ENCODE assay signal across 27 cellular contexts in genomic region chr7:87127019-87127418, GRCh38. TPM values are rescaled to one million over a fixed set of nuclear protein-coding genes. Genes with fewer than 3 reads are reported as not detected.
DNase-seq lines count a peak whose midpoint lies in the region; ATAC-seq lines count a peak whose summit lies in the region.
"Had no signal": no experiment of that assay in that cellular context is flagged by ENCODE, and none has a peak within 500 bp of the region (broad histone marks: within the 10 kb centered on the region; RNA-seq: fewer than 3 reads in every experiment).

No MANE protein-coding gene starts in this region.

- WGBS in mesendoderm (ENCODE audit: extremely low coverage, insufficient coverage, low lambda C conversion rate) = no CpG with 5 or more reads among the region's 7 CpGs

- H2BK15ac ChIP-seq in mesendoderm (replicated peaks; ENCODE audit: low read depth) = no peak overlapping the region

- H3K4me1 ChIP-seq in mesendoderm (ENCODE audit: control insufficient read depth, low read depth, low read length) = peaks cover 9% of the 10 kb centered on the region
- H3K4me1 ChIP-seq: prostate gland, sigmoid colon, suprapubic skin had no signal

- H2BK5ac ChIP-seq in mesendoderm (ENCODE audit: low read length) = no peak overlapping the region

- H4K5ac ChIP-seq in mesendoderm (ENCODE audit: low read length) = no peak overlapping the region

- ATAC-seq in GM18867 (IDR thresholded peaks at IDR 0.05; ENCODE audit: unreplicated experiment) (peak; percentile 47), GM21723 (IDR thresholded peaks at IDR 0.05; ENCODE audit: unreplicated experiment) (peak; percentile 37), HG03280 (IDR thresholded peaks at IDR 0.05; ENCODE audit: unreplicated experiment) (peak; percentile 34), GM19397 (IDR thresholded peaks at IDR 0.05; ENCODE audit: unreplicated experiment) (no peak), GM18861 (IDR thresholded peaks at IDR 0.05; ENCODE audit: unreplicated experiment) (no peak), GM21825 (IDR thresholded peaks at IDR 0.05; ENCODE audit: unreplicated experiment) (no peak)
- ATAC-seq: activated T-helper 17 cell treated with anti-CD3 and anti-CD28 coated beads, Interleukin-2, amount 50 U/mL, for 72 hours; left ventricle myocardium superior had no signal

- no peak overlapping the region for H3K4me3 ChIP-seq in mesendoderm (ENCODE audit: low read length)
- H3K4me3 ChIP-seq: prostate gland, sigmoid colon, suprapubic skin had no signal

- H3K18ac ChIP-seq in mesendoderm (ENCODE audit: low read length) = peak overlapping the region; percentile 9

- no peak overlapping the region for H3K9ac ChIP-seq in mesendoderm (ENCODE audit: low read length)
- H3K9ac ChIP-seq: KMS-11 had no signal

- no peaks in the 10 kb centered on the region for H3K27me3 ChIP-seq in mesendoderm (ENCODE audit: insufficient read depth, low read length, poor library complexity)
- H3K27me3 ChIP-seq: sigmoid colon, suprapubic skin had no signal

- no peaks in the 10 kb centered on the region for H3K79me2 ChIP-seq in mesendoderm (ENCODE audit: control insufficient read depth, insufficient read depth, low read length)

- H4K8ac ChIP-seq in mesendoderm (ENCODE audit: low read depth, low read length) = no peak overlapping the region

- H2AK5ac ChIP-seq in mesendoderm (ENCODE audit: low read length) = no peak overlapping the region

- no peak overlapping the region for H3K23ac ChIP-seq in mesendoderm (ENCODE audit: low read length)

- H3K4ac ChIP-seq in mesendoderm (ENCODE audit: low read depth, low read length) = no peak overlapping the region

- DNase-seq in mesendoderm = no peak
- DNase-seq: activated CD4-positive, alpha-beta memory T cell treated with anti-CD3 and anti-CD28 coated beads for 36 hours; activated naive CD4-positive, alpha-beta T cell treated with anti-CD3 and anti-CD28 coated beads, Interleukin-2, amount 50 U/mL, for 16 hours; amniotic stem cell; C1 segment of cervical spinal cord; DND-41; effector CD4-positive, alpha-beta T cell; head of caudate nucleus; left ventricle myocardium superior; naive B cell; NCI-H1417 treated with DMSO at 0.1 percent for 48 hours; NCI-H748 treated with DMSO at 0.1 percent for 48 hours; nucleus accumbens; sigmoid colon; stimulated activated CD4-positive, alpha-beta T cell treated with anti-CD3 and anti-CD28 coated beads, Interleukin-4, amount 100 ng/mL, for 4 hours; stimulated activated naive B cell treated with anti-CD40 and anti-IgM and Interleukin-4, amounts not matched to agents 10 μg/mL and 1 μg/mL and 100 μg/mL, for 72 hours had no signal

- no peak overlapping the region for H3K56ac ChIP-seq in mesendoderm (ENCODE audit: low read length)

- no peaks in the 10 kb centered on the region for H3K36me3 ChIP-seq in mesendoderm (ENCODE audit: control insufficient read depth, insufficient read depth, low read length)
- H3K36me3 ChIP-seq: prostate gland, sigmoid colon, suprapubic skin had no signal

- no peak overlapping the region for H3K27ac ChIP-seq in mesendoderm (ENCODE audit: low read depth, low read length)
- H3K27ac ChIP-seq: epithelial cell of prostate, KMS-11, prostate gland, sigmoid colon, suprapubic skin had no signal

- H3K79me1 ChIP-seq in mesendoderm (ENCODE audit: low read length) = no peaks in the 10 kb centered on the region

- H2BK120ac ChIP-seq in mesendoderm (ENCODE audit: low read depth, low read length) = no peak overlapping the region

- no peak overlapping the region for H3K4me2 ChIP-seq in mesendoderm (ENCODE audit: low read length)
- H3K4me2 ChIP-seq: KMS-11 had no signal

RNA-seq across cellular contexts. Expression of gene DMTF1, which starts 25.2 kb away (rescaled TPM):
- 102 TPM for polyA plus RNA-seq in mesendoderm (2013, experiment 1 of 2)
- 102 TPM for polyA plus RNA-seq in mesendoderm (2013, experiment 2 of 2)

Comparison
In these comparisons a context has a peak if more than half of its experiments do, and no peak if none do; other contexts are left out.
1. ATAC-seq: peak in GM18867 (single experiment), GM21723 (single experiment) and HG03280 (single experiment); none in GM19397 (single experiment), GM18861 (single experiment) and GM21825 (single experiment).